ENCODE assay signal across 8 cellular contexts in genomic region chr10:5811387-5811821, GRCh38. TPM values are rescaled to one million over a fixed set of nuclear protein-coding genes. Genes with fewer than 3 reads are reported as not detected.
DNase-seq lines count a peak whose midpoint lies in the region; ATAC-seq and TF ChIP-seq lines count a peak whose summit lies in the region.

No MANE protein-coding gene starts in this region.

- H3K4me3 ChIP-seq in GM12865 (ENCODE audit: low read depth, low read length) (peak overlapping the region; percentile 99), foreskin fibroblast (ENCODE audit: low read depth in 1 of 2, low read length in 2 of 2) (peak overlapping the region; percentile 62 to 94)

- in situ Hi-C loops in ACHN (cut with HindIII; ENCODE audit: low pct_ligation_motif_present, low pct_unique_long_range_greater_than_20kb, low sequenced_read_pairs): no loop called here

- peaks cover 7% of the 10 kb centered on the region for H3K36me3 Mint-ChIP-seq in T-helper 17 cell (ENCODE audit: low read depth)

- H3K27ac Mint-ChIP-seq in T-helper 17 cell: peak overlapping the region; percentile 97

- no peaks in the 10 kb centered on the region for H3K27me3 Mint-ChIP-seq in T-helper 17 cell

- ATAC-seq in T-helper 17 cell (no peak), HG02623 (IDR thresholded peaks at IDR 0.05; ENCODE audit: unreplicated experiment) (no peak)

- peak overlapping the region; percentile 99 for H3K4me3 Mint-ChIP-seq in T-helper 17 cell

- DNase-seq in ACHN (peak; percentile 9), GM12865 (ENCODE audit: low read depth) (peak; percentile 49), T-helper 17 cell (no peak), foreskin fibroblast (peak in 1 of 2 donors; percentile 60), retina (peak; percentile 69), UCSD-AML1 (lab: John Stamatoyannopoulos, UW; ENCODE audit: unreplicated experiment) (no peak)
- no peak for DNase-seq in activated CD4-positive, CD25-positive, alpha-beta regulatory T cell (lab: John Stamatoyannopoulos, UW)

- peaks cover 46% of the 10 kb centered on the region for H3K4me1 Mint-ChIP-seq in T-helper 17 cell

- peaks cover 3% of the 10 kb centered on the region for H3K9me3 ChIP-seq in T-helper 17 cell (ENCODE audit: control insufficient read depth, low read length, poor library complexity, severe bottlenecking)

- TF ChIP-seq CTCF in GM12865 (IDR thresholded peaks at IDR 0.05; ENCODE audit: insufficient read depth, low read depth, low read length, missing control alignments) (no peak), foreskin fibroblast (IDR thresholded peaks at IDR 0.05; ENCODE audit: low read depth, low read length) (no peak)

RNA-seq across cellular contexts. Expression of gene GDI2, which starts 1.8 kb away (rescaled TPM):
- total RNA-seq in T-helper 17 cell: 100 to 1,000 TPM in 1 of 2 donors, 10 to 100 TPM in 1; 95.5 to 109 TPM

Comparison
In these comparisons a context has a peak if more than half of its experiments do, and no peak if none do; other contexts are left out.
1. DNase-seq: peak in ACHN (single experiment), GM12865 (single experiment) and retina (single experiment); none in T-helper 17 cell (0 of 3), activated CD4-positive, CD25-positive, alpha-beta regulatory T cell (0 of 4) and UCSD-AML1 (single experiment).